8 cellular contexts compared by ENCODE assay signal in the genomic region with DNA sequence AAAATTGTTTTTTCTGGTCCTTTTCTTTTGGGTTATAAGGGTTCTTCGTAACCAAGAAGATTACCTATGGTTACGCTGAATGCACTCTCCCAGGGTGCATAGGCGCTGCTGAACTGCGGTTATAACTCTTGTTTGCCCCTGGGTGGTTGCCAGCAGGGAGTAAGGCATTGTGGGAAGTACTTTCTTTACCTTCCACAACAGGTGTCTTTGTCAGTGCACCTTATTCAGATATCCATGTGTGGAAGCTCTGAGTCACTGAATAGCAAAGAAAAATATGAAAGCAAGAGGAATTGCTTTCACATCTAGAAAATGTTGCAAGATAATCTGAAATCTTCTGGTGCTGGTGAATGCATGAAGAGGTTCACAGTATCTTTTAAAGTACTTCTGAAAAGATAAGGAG.
DNase-seq lines count a peak whose midpoint lies in the region; ATAC-seq and TF ChIP-seq lines count a peak whose summit lies in the region.

No MANE protein-coding gene starts in this region.

- H3K4me1 Mint-ChIP-seq in activated CD4-positive, alpha-beta memory T cell treated with anti-CD3 and anti-CD28 coated beads for 36 hours (ENCODE audit: low read depth): peaks cover 27% of the 10 kb centered on the region

- TF ChIP-seq RAD21 in SK-N-SH (IDR thresholded peaks at IDR 0.05; ENCODE audit: low read length): no peak

- H3K27ac ChIP-seq in SK-N-SH (ENCODE audit: low read depth in 2 of 2, low read length in 1 of 2): no peak overlapping the region

- no peak overlapping the region for H2AFZ ChIP-seq in SK-N-SH (ENCODE audit: low read depth)

- no peak overlapping the region for H3K27ac Mint-ChIP-seq in activated CD4-positive, alpha-beta memory T cell treated with anti-CD3 and anti-CD28 coated beads for 36 hours

- H3F3A ChIP-seq in SK-N-SH (replicated peaks; ENCODE audit: insufficient read depth): no peaks in the 10 kb centered on the region

- no peaks in the 10 kb centered on the region for H3K27me3 ChIP-seq in SK-N-SH (ENCODE audit: insufficient read depth)

- no peaks in the 10 kb centered on the region for H3K36me3 Mint-ChIP-seq in activated CD4-positive, alpha-beta memory T cell treated with anti-CD3 and anti-CD28 coated beads for 36 hours

- WGBS in SK-N-SH (ENCODE audit: low lambda C conversion rate): 91% methylated on average over 4 of the region's 4 CpGs

- no peak for TF ChIP-seq EP300 in SK-N-SH (IDR thresholded peaks at IDR 0.05; ENCODE audit: borderline replicate concordance in 1 of 2, low read depth in 1 of 2, low read length in 1 of 2)

- no peaks in the 10 kb centered on the region for H3K9me2 ChIP-seq in SK-N-SH

- no peaks in the 10 kb centered on the region for H4K20me1 ChIP-seq in SK-N-SH (ENCODE audit: insufficient read depth)

- H3K4me1 ChIP-seq in SK-N-SH (ENCODE audit: control insufficient read depth in 1 of 2, insufficient read depth in 2 of 2, low read depth in 1 of 2, low read length in 1 of 2): no peaks in the 10 kb centered on the region

- TF ChIP-seq CTCF in SK-N-SH (IDR thresholded peaks at IDR 0.05): no peak

- H3K4me2 ChIP-seq in SK-N-SH: no peak overlapping the region

- H3K4me3 Mint-ChIP-seq in activated CD4-positive, alpha-beta memory T cell treated with anti-CD3 and anti-CD28 coated beads for 36 hours: peak overlapping the region; percentile 54

- no peak overlapping the region for H3K4me3 ChIP-seq in SK-N-SH (ENCODE audit: low read depth in 2 of 2, low read length in 1 of 2)

- H3K36me3 ChIP-seq in SK-N-SH (replicated peaks in 1 of 2; ENCODE audit: control insufficient read depth in 1 of 2, insufficient read depth in 2 of 2, low read length in 1 of 2): no peaks in the 10 kb centered on the region

- H3K9me3 Mint-ChIP-seq in activated CD4-positive, alpha-beta memory T cell treated with anti-CD3 and anti-CD28 coated beads for 36 hours: no peaks in the 10 kb centered on the region

- CTCF ChIA-PET in activated CD4-positive, alpha-beta memory T cell treated with anti-CD3 and anti-CD28 coated beads for 36 hours (lab: Charles Lee): no interaction called here
- CTCF ChIA-PET in SK-N-SH (lab: Yijun Ruan, JAX): interaction anchor here (1.1 kb wide), 1 partner anchor 10 kb away, joined by 3 read pairs; no protein-coding TSS in a partner anchor

- H3K9me3 ChIP-seq in SK-N-SH: no peaks in the 10 kb centered on the region

- no peaks in the 10 kb centered on the region for H3K79me2 ChIP-seq in SK-N-SH (ENCODE audit: insufficient read depth)

- no peaks in the 10 kb centered on the region for H3K27me3 Mint-ChIP-seq in activated CD4-positive, alpha-beta memory T cell treated with anti-CD3 and anti-CD28 coated beads for 36 hours

- intact Hi-C loops in activated CD4-positive, alpha-beta memory T cell treated with anti-CD3 and anti-CD28 coated beads for 36 hours (cut with micrococcal nuclease): loop anchor here (10.0 kb wide), 1 partner anchor 111 kb away; no protein-coding TSS in a partner anchor
- intact Hi-C loops in left colon (cut with DNase I, micrococcal nuclease): loop anchor here in 1 of 2 donors (5.0 kb wide), 1 partner anchor 92 kb away; no protein-coding TSS in a partner anchor

- no peak overlapping the region for H3K9ac ChIP-seq in SK-N-SH

- POLR2A ChIA-PET in activated CD4-positive, alpha-beta memory T cell treated with anti-CD3 and anti-CD28 coated beads for 36 hours (lab: Charles Lee): interaction anchor here (1.1 kb wide), 1 partner anchor 75 kb away, joined by 4 read pairs; no protein-coding TSS in a partner anchor
- POLR2A ChIA-PET in SK-N-SH (lab: Yijun Ruan, JAX): no interaction called here

- ATAC-seq in left colon: peak; percentile 92
- ATAC-seq in HG03159 (IDR thresholded peaks at IDR 0.05; ENCODE audit: unreplicated experiment): no peak
- no peak for ATAC-seq in GM21526 (IDR thresholded peaks at IDR 0.05; ENCODE audit: low FRiP score, unreplicated experiment)
- no peak for ATAC-seq in GM19452 (IDR thresholded peaks at IDR 0.05; ENCODE audit: unreplicated experiment)

- DNase-seq in D341Med (ENCODE audit: low spot score): peak; percentile 36
- peak; percentile 67 for DNase-seq in NCI-H128 (lab: John Stamatoyannopoulos, UW; ENCODE audit: unreplicated experiment)
- peak; percentile 25 for DNase-seq in activated CD4-positive, alpha-beta memory T cell treated with anti-CD3 and anti-CD28 coated beads for 36 hours
- peak; percentile 86 to 89 for DNase-seq in left colon
- no peak for DNase-seq in SK-N-SH

TF ChIP-seq in SK-N-SH, 30 proteins besides CTCF, POLR2A, EP300 and RAD21:
- TF ChIP-seq USF2 (IDR thresholded peaks at IDR 0.05; ENCODE audit: borderline replicate concordance, low read depth, low read length) (no peak), FOXJ3 (CRISPR knock-in tag; IDR thresholded peaks at IDR 0.05) (no peak), RFX5 (IDR thresholded peaks at IDR 0.05; ENCODE audit: low read length) (no peak), MEF2A (IDR thresholded peaks at IDR 0.05; ENCODE audit: borderline replicate concordance, low read depth) (no peak), IRF3 (IDR thresholded peaks at IDR 0.05; ENCODE audit: low read depth, low read length) (no peak), YY1 (IDR thresholded peaks at IDR 0.05; ENCODE audit: low read depth) (no peak), EZH2phosphoT487 (IDR thresholded peaks at IDR 0.05; ENCODE audit: borderline replicate concordance, low read depth) (no peak), MAX (IDR thresholded peaks at IDR 0.05; ENCODE audit: low read depth) (no peak), REST (IDR thresholded peaks at IDR 0.05; ENCODE audit: low read depth, low read length) (no peak)
